In the genomic region with DNA sequence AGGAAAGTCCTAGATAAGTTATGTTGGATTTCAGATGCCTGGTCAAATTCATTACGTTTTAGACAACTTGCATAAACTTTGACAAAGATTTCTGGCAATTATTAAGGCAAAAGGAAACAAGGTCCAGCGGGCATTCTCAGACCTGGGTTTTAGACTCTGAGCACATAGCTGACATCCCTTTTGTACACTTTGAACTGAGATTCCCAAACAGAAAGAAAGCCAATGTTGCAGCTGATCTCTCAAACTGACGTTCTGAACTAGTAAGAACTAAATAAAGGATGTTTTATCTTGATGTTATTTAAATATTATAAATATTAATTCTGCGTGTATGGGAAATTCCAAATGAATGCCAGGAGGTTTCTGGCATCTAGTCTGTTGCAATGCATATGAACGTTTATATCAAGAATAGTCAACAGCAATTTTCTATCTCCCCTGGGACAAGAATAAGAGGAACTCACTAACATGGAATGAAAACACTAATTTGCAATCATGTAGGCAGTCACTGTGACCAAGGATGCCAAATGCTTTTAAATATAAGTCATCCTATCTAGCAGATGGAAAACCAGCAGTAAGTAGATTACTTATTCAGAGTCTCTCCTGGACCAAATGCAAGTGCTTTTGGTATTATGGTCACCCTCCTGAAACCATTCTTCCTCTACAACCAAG, we compare ENCODE assay signal across 12 cellular contexts.
A peak's percentile ranks its signal among the peaks of the same experiment; 100 is the strongest.
DNase-seq lines count a peak whose midpoint lies in the region; ATAC-seq and TF ChIP-seq lines count a peak whose summit lies in the region.
"Had no signal": no experiment of that assay in that cellular context is flagged by ENCODE, and none has a peak within 500 bp of the region (broad histone marks: within the 10 kb centered on the region; RNA-seq: fewer than 3 reads in every experiment).

No MANE protein-coding gene starts in this region.

- no peaks in the 10 kb centered on the region for H3K9me2 ChIP-seq in OCI-LY7 (ENCODE audit: insufficient read depth, low read length)

- BruUV-seq in MCF 10A (replicated peaks; lab: Mats Ljungman, UMichigan) (no TSS peak), OCI-LY7 (replicated peaks; lab: Mats Ljungman, UMichigan) (no TSS peak)

- H3K27me3 ChIP-seq in breast epithelium (no peaks in the 10 kb centered on the region), tibial nerve (no peaks in the 10 kb centered on the region)
- H3K27me3 ChIP-seq: heart left ventricle had no signal

- no peak for TF ChIP-seq CTCF in MCF 10A (IDR thresholded peaks at IDR 0.05; ENCODE audit: unreplicated experiment)
- no peak for TF ChIP-seq CTCF in breast epithelium (IDR thresholded peaks at IDR 0.05)
- no peak for TF ChIP-seq CTCF in OCI-LY7 (conservative IDR thresholded peaks at IDR 0.05; ENCODE audit: low read length)
- no peak for TF ChIP-seq CTCF in fibroblast of the aortic adventitia (IDR thresholded peaks at IDR 0.05; ENCODE audit: insufficient read depth, low read length)
- TF ChIP-seq CTCF in tibial nerve (IDR thresholded peaks at IDR 0.05) = no peak

- CTCF ChIA-PET in MCF 10A (lab: Yijun Ruan, JAX) = interaction anchor here (1.0 kb wide), 1 partner anchor 15 kb away, joined by 4 read pairs; no protein-coding TSS in a partner anchor
- CTCF ChIA-PET in OCI-LY7 (lab: Charles Lee; ENCODE audit: unreplicated experiment) = no interaction called here

- ATAC-seq in HG03045 (IDR thresholded peaks at IDR 0.05; ENCODE audit: unreplicated experiment) = no peak
- ATAC-seq: heart left ventricle, lower lobe of right lung had no signal

- no peak overlapping the region for H3K4me3 Mint-ChIP-seq in MCF 10A (ENCODE audit: unreplicated experiment)
- H3K4me3 Mint-ChIP-seq: CD14-positive monocyte had no signal

- H4K20me1 ChIP-seq in OCI-LY7 (ENCODE audit: insufficient read depth, low read length) = no peaks in the 10 kb centered on the region

- H3K9me3 Mint-ChIP-seq in MCF 10A (ENCODE audit: unreplicated experiment) = no peaks in the 10 kb centered on the region
- H3K9me3 Mint-ChIP-seq: CD14-positive monocyte had no signal

- peak overlapping the region; percentile 16 for H3K4me2 ChIP-seq in OCI-LY7 (ENCODE audit: low read length)

- H3K4me1 Mint-ChIP-seq in MCF 10A (ENCODE audit: insufficient read depth, unreplicated experiment) = no peaks in the 10 kb centered on the region
- H3K4me1 Mint-ChIP-seq: CD14-positive monocyte had no signal

- intact Hi-C loops in MCF 10A (cut with micrococcal nuclease) = no loop called here
- intact Hi-C loops in breast epithelium (cut with DNase I; ENCODE audit: low total_unique reads) = no loop called here
- intact Hi-C loops in OCI-LY7 (cut with micrococcal nuclease; ENCODE audit: unreplicated experiment) = no loop called here

- no peaks in the 10 kb centered on the region for H3K36me3 Mint-ChIP-seq in MCF 10A (ENCODE audit: insufficient read depth, unreplicated experiment)

- no peak overlapping the region for H3K27ac Mint-ChIP-seq in MCF 10A (ENCODE audit: low read depth, unreplicated experiment)

- POLR2A ChIA-PET in MCF 10A (lab: Yijun Ruan, JAX) (interaction anchor here (0.6 kb wide), 1 partner anchor 11 kb away, joined by 3 read pairs; no protein-coding TSS in a partner anchor), OCI-LY7 (lab: Charles Lee) (no interaction called here)

- H3K4me1 ChIP-seq in breast epithelium (no peaks in the 10 kb centered on the region), OCI-LY7 (ENCODE audit: insufficient read depth, low read length, poor library complexity, severe bottlenecking) (peaks cover 21% of the 10 kb centered on the region), tibial nerve (no peaks in the 10 kb centered on the region)
- H3K4me1 ChIP-seq: heart left ventricle, lower lobe of right lung had no signal

- H3K36me3 ChIP-seq in breast epithelium (no peaks in the 10 kb centered on the region), OCI-LY7 (ENCODE audit: insufficient read depth, low read length) (no peaks in the 10 kb centered on the region), tibial nerve (no peaks in the 10 kb centered on the region)
- H3K36me3 ChIP-seq: heart left ventricle had no signal

- H3K4me3 ChIP-seq in breast epithelium = no peak overlapping the region
- no peak overlapping the region for H3K4me3 ChIP-seq in OCI-LY7 (ENCODE audit: low read depth, low read length, poor library complexity, severe bottlenecking)
- no peak overlapping the region for H3K4me3 ChIP-seq in fibroblast of the aortic adventitia (ENCODE audit: low read depth, low read length)
- no peak overlapping the region for H3K4me3 ChIP-seq in tibial nerve
- H3K4me3 ChIP-seq: heart left ventricle, lower lobe of right lung had no signal

- H3K27me3 Mint-ChIP-seq in MCF 10A (ENCODE audit: insufficient read depth, unreplicated experiment) = no peaks in the 10 kb centered on the region

- TF ChIP-seq POLR2A in breast epithelium (IDR thresholded peaks at IDR 0.05) (no peak), tibial nerve (IDR thresholded peaks at IDR 0.05) (no peak)

- H3K79me2 ChIP-seq in OCI-LY7 (ENCODE audit: insufficient read depth, low read depth, low read length) = no peaks in the 10 kb centered on the region

- DNase-seq in MCF 10A (ENCODE audit: unreplicated experiment) = peak; percentile 18
- no peak for DNase-seq in breast epithelium (ENCODE audit: low spot score in 2 of 2)
- DNase-seq in OCI-LY7 (ENCODE audit: low spot score) = peak; percentile 50
- peak; percentile 100 for DNase-seq in fibroblast of the aortic adventitia (ENCODE audit: low read depth)
- no peak for DNase-seq in NCI-H748 (lab: John Stamatoyannopoulos, UW; ENCODE audit: unreplicated experiment)
- no peak for DNase-seq in activated T-cell treated with anti-CD3 and anti-CD28 coated beads, Interleukin-2, amount 50 U/mL, for 1 hour
- no peak for DNase-seq in tibial nerve (ENCODE audit: low spot score in 2 of 2)
- DNase-seq: heart left ventricle, lower lobe of right lung, MM.1S had no signal

- no peak overlapping the region for H3K27ac ChIP-seq in breast epithelium
- no peak overlapping the region for H3K27ac ChIP-seq in OCI-LY7 (ENCODE audit: low read depth, low read length, poor library complexity, severe bottlenecking)
- H3K27ac ChIP-seq in tibial nerve = no peak overlapping the region
- H3K27ac ChIP-seq: heart left ventricle, lower lobe of right lung had no signal

- no peaks in the 10 kb centered on the region for H3K9me3 ChIP-seq in breast epithelium
- no peaks in the 10 kb centered on the region for H3K9me3 ChIP-seq in OCI-LY7 (ENCODE audit: low read length)
- no peaks in the 10 kb centered on the region for H3K9me3 ChIP-seq in tibial nerve
- H3K9me3 ChIP-seq: heart left ventricle, lower lobe of right lung had no signal

- 36 to 41% methylated on average over 5 of the region's 5 CpGs for WGBS in tibial nerve, 2 donors

- peak overlapping the region; percentile 37 for H2AFZ ChIP-seq in OCI-LY7 (ENCODE audit: low read length)

- TF ChIP-seq EP300 in tibial nerve (IDR thresholded peaks at IDR 0.05) = no peak

Comparison
In these comparisons a context has a peak if more than half of its experiments do, and no peak if none do; other contexts are left out.
1. DNase-seq: peak in MCF 10A (single experiment), OCI-LY7 (single experiment) and fibroblast of the aortic adventitia (single experiment); none in breast epithelium (0 of 2), NCI-H748 (single experiment), activated T-cell treated with anti-CD3 and anti-CD28 coated beads, Interleukin-2, amount 50 U/mL, for 1 hour (single experiment) and tibial nerve (0 of 2).